In the genomic region with DNA sequence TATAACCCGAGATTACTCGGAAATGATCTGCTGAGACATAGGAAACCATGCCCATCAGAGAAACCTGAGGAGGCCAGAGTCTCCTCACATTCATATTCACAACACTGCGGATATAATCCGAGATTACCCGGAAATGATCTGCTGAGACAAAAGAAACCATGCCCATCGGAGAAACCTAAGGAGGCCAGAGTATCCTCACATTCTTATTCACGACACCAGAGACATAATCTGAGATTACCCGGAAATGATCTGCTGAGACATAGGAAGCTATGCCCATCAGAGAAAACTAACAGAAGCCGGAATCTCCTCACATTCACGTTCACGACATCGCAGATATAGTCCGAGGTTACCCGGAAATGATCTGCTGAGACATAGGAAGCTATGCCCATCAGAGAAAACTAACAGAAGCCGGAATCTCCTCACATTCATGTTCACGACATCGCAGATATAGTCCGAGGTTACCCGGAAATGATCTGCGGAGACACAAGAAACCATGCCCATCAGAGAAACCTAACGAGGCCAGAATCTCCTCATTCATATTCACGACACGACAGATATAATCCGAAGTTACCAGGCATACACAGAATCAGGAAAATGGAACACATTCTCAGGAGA, we compare ENCODE assay signal across 8 cellular contexts.
"Had no signal": no experiment of that assay in that cellular context is flagged by ENCODE, and none has a peak within 500 bp of the region (broad histone marks: within the 10 kb centered on the region; RNA-seq: fewer than 3 reads in every experiment).

No MANE protein-coding gene starts in this region.

- DNase-seq: GDM1, GF-D8 had no signal

- FAIRE-seq: G401.6, GM12878, GM12891, GM12892, GM18507, GM19239 had no signal

- H3K4me3 ChIP-seq: GM12878 had no signal

- ATAC-seq: GM12878 had no signal
